20 cellular contexts compared by ENCODE assay signal in genomic region chr11:124592627-124593026, GRCh38. TPM values are rescaled to one million over a fixed set of nuclear protein-coding genes. Genes with fewer than 3 reads are reported as not detected.
DNase-seq lines count a peak whose midpoint lies in the region; TF ChIP-seq lines count a peak whose summit lies in the region.
"Had no signal": no experiment of that assay in that cellular context is flagged by ENCODE, and none has a peak within 500 bp of the region (broad histone marks: within the 10 kb centered on the region; RNA-seq: fewer than 3 reads in every experiment).

No MANE protein-coding gene starts in this region.

- DNase-seq in NCI-H748 (lab: John Stamatoyannopoulos, UW; ENCODE audit: unreplicated experiment) (peak; percentile 5), NCI-H748 treated with DMSO at 0.1 percent for 48 hours (lab: John Stamatoyannopoulos, UW) (no peak), caudate nucleus (lab: John Stamatoyannopoulos, UW) (peak in 14 of 61 donors; percentile 6 to 56 (median 16)), head of caudate nucleus (peak in 23 of 42 donors; percentile 25 to 80 (median 47)), putamen (ENCODE audit: low spot score) (peak; percentile 44), T1000 (lab: John Stamatoyannopoulos, UW) (no peak), CD1c-positive myeloid dendritic cell (ENCODE audit: extremely low spot score) (no peak), thyroid gland (no peak)
- DNase-seq: 8988T; ACHN; BE2C; C1 segment of cervical spinal cord; Caco-2; Calu3; CD4-positive, alpha-beta T cell; CD8-positive, alpha-beta T cell; DMS79 treated with DMSO at 0.1 percent for 48 hours; GF-D8 had no signal

- H3K27ac ChIP-seq in caudate nucleus (ENCODE audit: low read depth, low read length) (peak overlapping the region; percentile 44), thyroid gland (no peak overlapping the region)
- H3K27ac ChIP-seq: BLaER1 had no signal

- no peaks in the 10 kb centered on the region for H3K4me1 ChIP-seq in thyroid gland
- H3K4me1 ChIP-seq: BE2C, BLaER1, Caco-2 had no signal

- H3K4me3 ChIP-seq in thyroid gland (replicated peaks in 1 of 3) = no peak overlapping the region
- H3K4me3 ChIP-seq: BLaER1 had no signal

- no peaks in the 10 kb centered on the region for H3K27me3 ChIP-seq in thyroid gland
- H3K27me3 ChIP-seq: BLaER1 had no signal

- 90 to 91% methylated on average over 6 of the region's 6 CpGs for WGBS in thyroid gland, 2 donors

- intact Hi-C loops in head of caudate nucleus (cut with DNase I) = no loop called here
- intact Hi-C loops in thyroid gland (cut with DNase I) = no loop called here

- TF ChIP-seq POLR2A in thyroid gland (IDR thresholded peaks at IDR 0.05) = no peak

- H3K9me3 ChIP-seq in thyroid gland = no peaks in the 10 kb centered on the region
- H3K9me3 ChIP-seq: BE2C, BLaER1 had no signal

- no peak for TF ChIP-seq CTCF in thyroid gland (IDR thresholded peaks at IDR 0.05)

- H3K36me3 ChIP-seq in thyroid gland = no peaks in the 10 kb centered on the region
- H3K36me3 ChIP-seq: BE2C, BLaER1 had no signal

RNA-seq across cellular contexts. Expression of gene PANX3, which starts 18.6 kb away (rescaled TPM):
- total RNA-seq in thyroid gland = not detected
- total RNA-seq: A673; Caco-2; Calu3; CD4-positive, alpha-beta T cell; CD8-positive, alpha-beta T cell had no signal

RNA-seq across cellular contexts. Expression of gene OR8A1, which starts 22.8 kb away (rescaled TPM):
- not detected for total RNA-seq in thyroid gland
- total RNA-seq: A673; Caco-2; Calu3; CD4-positive, alpha-beta T cell; CD8-positive, alpha-beta T cell had no signal

RNA-seq across cellular contexts. Expression of gene TBRG1, which starts 30.0 kb away (rescaled TPM):
- total RNA-seq in thyroid gland = 10 to 100 TPM; 34.7 to 59.8 (median 46.3) TPM

RNA-seq across cellular contexts. Expression of gene OR8B12, which starts 49.2 kb away (rescaled TPM):
- not detected for total RNA-seq in thyroid gland
- total RNA-seq: A673; Caco-2; Calu3; CD4-positive, alpha-beta T cell; CD8-positive, alpha-beta T cell had no signal

Comparison
In these comparisons a context has a peak if more than half of its experiments do, and no peak if none do; other contexts are left out.
1. DNase-seq: peak in NCI-H748 (single experiment), head of caudate nucleus (23 of 42) and putamen (single experiment); none in NCI-H748 treated with DMSO at 0.1 percent for 48 hours (single experiment), T1000 (single experiment), CD1c-positive myeloid dendritic cell (single experiment) and thyroid gland (0 of 2).